15 cellular contexts compared by ENCODE assay signal in genomic region chr1:203584507-203584906, GRCh38.
"Had no signal": no experiment of that assay in that cellular context is flagged by ENCODE, and none has a peak within 500 bp of the region (broad histone marks: within the 10 kb centered on the region; RNA-seq: fewer than 3 reads in every experiment).

No MANE protein-coding gene starts in this region.

- H3K27me3 ChIP-seq: colonic mucosa, stomach, transverse colon had no signal

- H3K4me3 ChIP-seq: colonic mucosa, skin epidermis, stomach, thoracic aorta, transverse colon had no signal

- H3K9me3 ChIP-seq: colonic mucosa, stomach, thoracic aorta, transverse colon had no signal

- H3K4me1 ChIP-seq: colonic mucosa, stomach, transverse colon had no signal

- DNase-seq: colonic mucosa; dermis blood vessel endothelial cell; islet precursor cell; mammary epithelial cell; midbrain; stimulated activated CD4-positive, alpha-beta T cell treated with anti-CD3 and anti-CD28 coated beads, Interleukin-2, amount 100 ng/mL, for 24 hours; stimulated activated CD4-positive, alpha-beta T cell treated with anti-CD3 and anti-CD28 coated beads, Interleukin-4, amount 100 ng/mL, for 4 hours; stimulated activated naive CD4-positive, alpha-beta T cell; stomach; substantia nigra; transverse colon had no signal

- ATAC-seq: left lobe of liver; natural killer cell treated with Interleukin-12 subunit alpha and Interleukin-12 subunit beta and Interleukin-15 and Interleukin-18, amount 100 ng/mL, for 72 hours had no signal

- H3K27ac ChIP-seq: colonic mucosa, skin epidermis, thoracic aorta had no signal

- H3K36me3 ChIP-seq: colonic mucosa, stomach, thoracic aorta, transverse colon had no signal
